16 cellular contexts compared by ENCODE assay signal in the genomic region with DNA sequence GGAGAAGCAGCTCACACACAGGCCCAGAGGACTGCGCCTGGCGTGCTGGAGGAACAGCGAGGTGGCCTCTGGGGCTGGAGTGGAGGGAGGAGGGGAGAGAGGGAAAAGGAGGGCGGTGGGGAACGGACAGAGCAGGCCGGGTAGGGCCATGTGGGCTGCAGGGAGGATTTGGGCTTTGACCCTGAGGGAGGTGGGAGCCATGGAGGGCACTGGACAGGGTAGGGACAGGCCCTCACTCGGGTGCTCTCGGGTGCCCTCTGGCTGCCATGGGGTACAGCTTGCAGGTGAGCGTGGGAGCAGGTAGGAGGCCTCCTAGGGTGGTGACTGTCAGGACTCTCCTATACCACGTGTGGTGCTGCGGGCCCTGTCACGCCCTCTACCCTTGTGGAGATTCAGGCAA. TPM values are rescaled to one million over a fixed set of nuclear protein-coding genes. Genes with fewer than 3 reads are reported as not detected.
A peak's percentile ranks its signal among the peaks of the same experiment; 100 is the strongest.
DNase-seq lines count a peak whose midpoint lies in the region; ATAC-seq and TF ChIP-seq lines count a peak whose summit lies in the region.
"Had no signal": no experiment of that assay in that cellular context is flagged by ENCODE, and none has a peak within 500 bp of the region (broad histone marks: within the 10 kb centered on the region; RNA-seq: fewer than 3 reads in every experiment).

No MANE protein-coding gene starts in this region.

- no peak overlapping the region for H3K27ac Mint-ChIP-seq in stimulated activated effector memory CD8-positive, alpha-beta T cell treated with anti-CD3 and anti-CD28 coated beads, Interleukin-12 subunit alpha, Interleukin-12 subunit beta, amount 100 ng/mL, for 72 hours
- H3K27ac Mint-ChIP-seq: dendritic cell treated with granulocyte-macrophage colony-stimulating factor and Interleukin-4, amounts not matched to agents 40 ng/mL and 50 ng/mL, for 4 days had no signal

- H3K4me3 ChIP-seq in AG09309 (ENCODE audit: control insufficient read depth, low read depth, low read length): no peak overlapping the region
- H3K4me3 ChIP-seq in LNCaP clone FGC (ENCODE audit: low read depth, low read length): no peak overlapping the region
- H3K4me3 ChIP-seq in fibroblast of the aortic adventitia (ENCODE audit: low read depth, low read length): no peak overlapping the region
- H3K4me3 ChIP-seq: heart left ventricle, upper lobe of left lung had no signal

- no peaks in the 10 kb centered on the region for H3K9me3 Mint-ChIP-seq in stimulated activated effector memory CD8-positive, alpha-beta T cell treated with anti-CD3 and anti-CD28 coated beads, Interleukin-12 subunit alpha, Interleukin-12 subunit beta, amount 100 ng/mL, for 72 hours
- H3K9me3 Mint-ChIP-seq: activated CD4-positive, alpha-beta T cell treated with anti-CD3 and anti-CD28 coated beads, Interleukin-2, amount 10 ng/mL, durations not matched to agents 24 days and 14 days; activated naive CD4-positive, alpha-beta T cell treated with anti-CD3 and anti-CD28 coated beads, Interleukin-2, amount 10 ng/mL, durations not matched to agents 7 days and 5 days; dendritic cell treated with granulocyte-macrophage colony-stimulating factor and Interleukin-4, amounts not matched to agents 40 ng/mL and 50 ng/mL, for 4 days had no signal

- TF ChIP-seq CTCF in AG09309 (IDR thresholded peaks at IDR 0.05; ENCODE audit: control insufficient read depth, insufficient read depth, low read depth, low read length, missing control alignments) (peak; percentile 34), LNCaP clone FGC (IDR thresholded peaks at IDR 0.05; ENCODE audit: control insufficient read depth, extremely low read depth, insufficient read depth) (peak; percentile 55), fibroblast of the aortic adventitia (IDR thresholded peaks at IDR 0.05; ENCODE audit: insufficient read depth, low read length) (peak; percentile 17)

- H3K4me3 Mint-ChIP-seq in stimulated activated effector memory CD8-positive, alpha-beta T cell treated with anti-CD3 and anti-CD28 coated beads, Interleukin-12 subunit alpha, Interleukin-12 subunit beta, amount 100 ng/mL, for 72 hours: no peak overlapping the region
- H3K4me3 Mint-ChIP-seq: activated CD4-positive, alpha-beta T cell treated with anti-CD3 and anti-CD28 coated beads, Interleukin-2, amount 10 ng/mL, durations not matched to agents 24 days and 14 days; activated naive CD4-positive, alpha-beta T cell treated with anti-CD3 and anti-CD28 coated beads, Interleukin-2, amount 10 ng/mL, durations not matched to agents 7 days and 5 days; dendritic cell treated with granulocyte-macrophage colony-stimulating factor and Interleukin-4, amounts not matched to agents 40 ng/mL and 50 ng/mL, for 4 days had no signal

- ATAC-seq in stimulated activated effector memory CD8-positive, alpha-beta T cell treated with anti-CD3 and anti-CD28 coated beads, Interleukin-12 subunit alpha, Interleukin-12 subunit beta, amount 100 ng/mL, for 72 hours: no peak
- ATAC-seq in HG03432 (IDR thresholded peaks at IDR 0.05; ENCODE audit: unreplicated experiment): no peak

- peaks cover 27% of the 10 kb centered on the region for H3K36me3 Mint-ChIP-seq in stimulated activated effector memory CD8-positive, alpha-beta T cell treated with anti-CD3 and anti-CD28 coated beads, Interleukin-12 subunit alpha, Interleukin-12 subunit beta, amount 100 ng/mL, for 72 hours

- H3K4me1 Mint-ChIP-seq in stimulated activated effector memory CD8-positive, alpha-beta T cell treated with anti-CD3 and anti-CD28 coated beads, Interleukin-12 subunit alpha, Interleukin-12 subunit beta, amount 100 ng/mL, for 72 hours: no peaks in the 10 kb centered on the region
- H3K4me1 Mint-ChIP-seq: activated CD4-positive, alpha-beta T cell treated with anti-CD3 and anti-CD28 coated beads, Interleukin-2, amount 10 ng/mL, durations not matched to agents 24 days and 14 days; activated naive CD4-positive, alpha-beta T cell treated with anti-CD3 and anti-CD28 coated beads, Interleukin-2, amount 10 ng/mL, durations not matched to agents 7 days and 5 days had no signal

- DNase-seq in AG09309 (ENCODE audit: low read depth): no peak
- no peak for DNase-seq in LNCaP clone FGC (ENCODE audit: low read depth)
- no peak for DNase-seq in fibroblast of the aortic adventitia (ENCODE audit: low read depth)
- DNase-seq in NCI-H82 (lab: John Stamatoyannopoulos, UW): no peak
- DNase-seq in stimulated activated effector memory CD8-positive, alpha-beta T cell treated with anti-CD3 and anti-CD28 coated beads, Interleukin-12 subunit alpha, Interleukin-12 subunit beta, amount 100 ng/mL, for 72 hours (ENCODE audit: low spot score in 2 of 2): no peak
- DNase-seq: activated CD4-positive, alpha-beta T cell treated with anti-CD3 and anti-CD28 coated beads, Interleukin-2, amount 10 ng/mL, durations not matched to agents 24 days and 14 days; activated naive CD4-positive, alpha-beta T cell treated with anti-CD3 and anti-CD28 coated beads, Interleukin-2, amount 10 ng/mL, durations not matched to agents 7 days and 5 days; AML-193; GDM1; heart left ventricle; mesendoderm; MM.1S; NCI-H526 treated with DMSO at 0.1 percent for 48 hours had no signal

RNA-seq across cellular contexts. Expression of gene PLIN4, which starts 22.8 kb away (rescaled TPM):
- 0.90 and 6.6 TPM in 2 replicates for total RNA-seq in fibroblast of the aortic adventitia (ENCODE audit: low replicate concordance)
- total RNA-seq: activated CD4-positive, alpha-beta T cell treated with anti-CD3 and anti-CD28 coated beads, Interleukin-2, amount 10 ng/mL, durations not matched to agents 24 days and 14 days had no signal

RNA-seq across cellular contexts. Expression of gene HDGFL2, which starts 23.4 kb away (rescaled TPM):
- 41.0 and 69.4 TPM in 2 replicates for total RNA-seq in fibroblast of the aortic adventitia (ENCODE audit: low replicate concordance)

RNA-seq across cellular contexts. Expression of gene UBXN6, which starts 37.9 kb away (rescaled TPM):
- 87.9 and 126 TPM in 2 replicates for total RNA-seq in fibroblast of the aortic adventitia (ENCODE audit: low replicate concordance)

RNA-seq across cellular contexts. Expression of gene PLIN5, which starts 39.6 kb away (rescaled TPM):
- 0.16 TPM in 1 of 2 replicates, not detected in the other for total RNA-seq in fibroblast of the aortic adventitia (ENCODE audit: low replicate concordance)
- total RNA-seq: activated CD4-positive, alpha-beta T cell treated with anti-CD3 and anti-CD28 coated beads, Interleukin-2, amount 10 ng/mL, durations not matched to agents 24 days and 14 days had no signal

RNA-seq across cellular contexts. Expression of gene LRG1, which starts 44.4 kb away (rescaled TPM):
- total RNA-seq in fibroblast of the aortic adventitia (ENCODE audit: low replicate concordance): not detected in 2 replicates
